21 cellular contexts compared by ENCODE assay signal in the genomic region with DNA sequence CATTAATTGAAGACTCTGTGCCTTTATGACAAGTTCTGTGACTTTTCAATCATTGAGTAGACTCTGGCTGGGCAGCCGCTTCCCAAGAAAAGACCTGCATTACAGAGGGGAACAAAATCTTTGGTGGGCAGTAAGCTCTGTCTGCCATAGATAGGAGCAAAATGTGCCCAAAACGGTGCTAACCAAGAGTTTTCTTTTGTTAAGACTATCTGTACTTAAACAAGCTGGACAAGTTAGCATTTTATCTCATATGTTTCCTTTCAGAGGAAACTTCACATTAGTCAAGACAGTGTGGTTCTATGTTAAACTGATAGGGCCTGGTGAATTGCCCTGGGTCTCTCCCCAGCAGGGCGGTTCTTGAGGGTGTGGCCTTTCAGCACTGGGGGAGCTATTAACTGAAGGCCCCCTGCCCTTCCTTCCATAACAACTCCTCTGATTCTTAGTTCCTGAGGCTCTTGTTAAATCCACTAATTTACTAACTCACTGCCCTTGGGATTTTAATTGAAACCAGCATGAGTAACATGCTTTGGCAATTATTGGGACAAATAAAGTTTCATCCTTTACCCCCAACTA.
"Had no signal": no experiment of that assay in that cellular context is flagged by ENCODE, and none has a peak within 500 bp of the region (broad histone marks: within the 10 kb centered on the region; RNA-seq: fewer than 3 reads in every experiment).

No MANE protein-coding gene starts in this region.

- H3K27me3 ChIP-seq: heart left ventricle, testis, vagina had no signal

- ATAC-seq: activated T-cell treated with anti-CD3 and anti-CD28 coated beads, Interleukin-2, amount 50 U/mL, for 4 hours; lower lobe of right lung; mucosa of descending colon; sciatic nerve; stimulated activated memory B cell treated with anti-CD40 and anti-IgM and Interleukin-4, amounts not matched to agents 10 μg/mL and 1 μg/mL and 100 μg/mL, for 72 hours; T-helper 17 cell had no signal

- FAIRE-seq: astrocyte, keratinocyte, small intestine had no signal

- H3K4me1 ChIP-seq: lower lobe of right lung, parathyroid adenoma had no signal

- H3K79me2 ChIP-seq: parathyroid adenoma had no signal

- H3K36me3 ChIP-seq: heart left ventricle, lower lobe of right lung, vagina had no signal

- H2AFZ ChIP-seq: parathyroid adenoma had no signal

- DNase-seq: activated naive CD4-positive, alpha-beta T cell treated with Interleukin-2 at 50 U/mL for 16 hours; activated naive CD8-positive, alpha-beta T cell treated with anti-CD3 and anti-CD28 coated beads for 36 hours; activated T-cell treated with anti-CD3 and anti-CD28 coated beads, Interleukin-2, amount 50 U/mL, for 4 hours; cerebellar nuclear complex; heart left ventricle; lower lobe of right lung; mesendoderm; mucosa of descending colon; nucleus accumbens; small intestine; stimulated activated CD4-positive, alpha-beta T cell treated with anti-CD3 and anti-CD28 coated beads, Interleukin-2, amount 100 ng/mL, for 24 hours; T-helper 17 cell; testis; trophoblast cell had no signal

- H3K9ac ChIP-seq: parathyroid adenoma had no signal

- H3K9me3 ChIP-seq: heart left ventricle, lower lobe of right lung, mucosa of descending colon, testis, vagina had no signal

- H3K4me3 ChIP-seq: coronary artery, heart left ventricle, lower lobe of right lung, mucosa of descending colon, testis, vagina had no signal

- H3K27ac ChIP-seq: coronary artery, heart left ventricle, lower lobe of right lung, parathyroid adenoma, testis, vagina had no signal
